In the genomic region with DNA sequence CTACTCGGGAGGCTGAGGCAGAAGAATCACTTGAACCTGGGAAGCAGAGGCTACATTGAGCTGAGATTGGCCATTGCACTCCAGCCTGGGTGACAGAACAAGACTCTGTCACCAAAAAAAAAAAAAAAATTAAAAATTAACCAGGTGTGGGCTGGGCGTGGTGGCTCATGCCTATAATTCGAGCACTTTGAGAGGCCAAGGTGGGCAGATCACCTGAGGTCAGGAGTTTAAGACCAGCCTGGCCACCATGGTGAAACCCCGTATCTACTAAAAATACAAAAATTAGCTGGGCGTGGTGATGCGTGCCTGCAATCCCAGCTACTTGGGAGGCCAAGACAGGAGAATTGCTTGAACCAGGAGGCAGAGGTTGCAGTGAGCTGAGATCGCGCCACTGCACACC, we compare ENCODE assay signal across 1 cellular context.
A peak's percentile ranks its signal among the peaks of the same experiment; 100 is the strongest.
TF ChIP-seq lines count a peak whose summit lies in the region.
"Not testable (repeated sequence)": the region's sequence is repeated elsewhere in the genome, so short reads cannot be mapped to it uniquely, and the experiment has no call there.

No MANE protein-coding gene starts in this region.

TF ChIP-seq in HepG2, 621 proteins besides CTCF, POLR2A, EP300 and RAD21:
- TF ChIP-seq, protein P1, sequence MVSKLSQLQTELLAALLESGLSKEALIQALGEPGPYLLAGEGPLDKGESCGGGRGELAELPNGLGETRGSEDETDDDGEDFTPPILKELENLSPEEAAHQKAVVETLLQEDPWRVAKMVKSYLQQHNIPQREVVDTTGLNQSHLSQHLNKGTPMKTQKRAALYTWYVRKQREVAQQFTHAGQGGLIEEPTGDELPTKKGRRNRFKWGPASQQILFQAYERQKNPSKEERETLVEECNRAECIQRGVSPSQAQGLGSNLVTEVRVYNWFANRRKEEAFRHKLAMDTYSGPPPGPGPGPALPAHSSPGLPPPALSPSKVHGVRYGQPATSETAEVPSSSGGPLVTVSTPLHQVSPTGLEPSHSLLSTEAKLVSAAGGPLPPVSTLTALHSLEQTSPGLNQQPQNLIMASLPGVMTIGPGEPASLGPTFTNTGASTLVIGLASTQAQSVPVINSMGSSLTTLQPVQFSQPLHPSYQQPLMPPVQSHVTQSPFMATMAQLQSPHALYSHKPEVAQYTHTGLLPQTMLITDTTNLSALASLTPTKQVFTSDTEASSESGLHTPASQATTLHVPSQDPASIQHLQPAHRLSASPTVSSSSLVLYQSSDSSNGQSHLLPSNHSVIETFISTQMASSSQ (IDR thresholded peaks at IDR 0.05; ENCODE audit: low read depth): peak; percentile 86
- TF ChIP-seq, protein P1 (CRISPR knock-in tag; IDR thresholded peaks at IDR 0.05; ENCODE audit: borderline replicate concordance): 0 out of 2 replicates have a peak, but pooled peaks have one; percentile 59
- TF ChIP-seq, protein P2, sequence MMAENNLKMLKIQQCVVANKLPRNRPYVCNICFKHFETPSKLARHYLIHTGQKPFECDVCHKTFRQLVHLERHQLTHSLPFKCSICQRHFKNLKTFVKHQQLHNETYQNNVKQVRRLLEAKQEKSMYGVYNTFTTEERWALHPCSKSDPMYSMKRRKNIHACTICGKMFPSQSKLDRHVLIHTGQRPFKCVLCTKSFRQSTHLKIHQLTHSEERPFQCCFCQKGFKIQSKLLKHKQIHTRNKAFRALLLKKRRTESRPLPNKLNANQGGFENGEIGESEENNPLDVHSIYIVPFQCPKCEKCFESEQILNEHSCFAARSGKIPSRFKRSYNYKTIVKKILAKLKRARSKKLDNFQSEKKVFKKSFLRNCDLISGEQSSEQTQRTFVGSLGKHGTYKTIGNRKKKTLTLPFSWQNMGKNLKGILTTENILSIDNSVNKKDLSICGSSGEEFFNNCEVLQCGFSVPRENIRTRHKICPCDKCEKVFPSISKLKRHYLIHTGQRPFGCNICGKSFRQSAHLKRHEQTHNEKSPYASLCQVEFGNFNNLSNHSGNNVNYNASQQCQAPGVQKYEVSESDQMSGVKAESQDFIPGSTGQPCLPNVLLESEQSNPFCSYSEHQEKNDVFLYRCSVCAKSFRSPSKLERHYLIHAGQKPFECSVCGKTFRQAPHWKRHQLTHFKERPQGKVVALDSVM (CRISPR knock-in tag; IDR thresholded peaks at IDR 0.05): peak; percentile 77
- TF ChIP-seq, protein P3, sequence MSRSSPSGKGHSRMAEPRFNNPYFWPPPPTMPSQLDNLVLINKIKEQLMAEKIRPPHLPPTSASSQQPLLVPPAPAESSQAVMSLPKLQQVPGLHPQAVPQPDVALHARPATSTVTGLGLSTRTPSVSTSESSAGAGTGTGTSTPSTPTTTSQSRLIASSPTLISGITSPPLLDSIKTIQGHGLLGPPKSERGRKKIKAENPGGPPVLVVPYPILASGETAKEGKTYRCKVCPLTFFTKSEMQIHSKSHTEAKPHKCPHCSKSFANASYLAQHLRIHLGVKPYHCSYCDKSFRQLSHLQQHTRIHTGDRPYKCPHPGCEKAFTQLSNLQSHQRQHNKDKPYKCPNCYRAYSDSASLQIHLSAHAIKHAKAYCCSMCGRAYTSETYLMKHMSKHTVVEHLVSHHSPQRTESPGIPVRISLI (CRISPR knock-in tag; IDR thresholded peaks at IDR 0.05; ENCODE audit: borderline replicate concordance): peak; percentile 90
- 0 out of 2 replicates have a peak, but pooled peaks have one; percentile 3 for TF ChIP-seq SAP130 (CRISPR knock-in tag; IDR thresholded peaks at IDR 0.05; ENCODE audit: low read depth)
- TF ChIP-seq ZNF772 (CRISPR knock-in tag; IDR thresholded peaks at IDR 0.05): peak; percentile 1; the same call in 1 of the 2 replicates
- TF ChIP-seq RARA (CRISPR knock-in tag; IDR thresholded peaks at IDR 0.05): peak; percentile 81
- peak; percentile 69; the same call in 1 of the 2 replicates for TF ChIP-seq RXRA (CRISPR knock-in tag; IDR thresholded peaks at IDR 0.05)
- TF ChIP-seq, protein P4, sequence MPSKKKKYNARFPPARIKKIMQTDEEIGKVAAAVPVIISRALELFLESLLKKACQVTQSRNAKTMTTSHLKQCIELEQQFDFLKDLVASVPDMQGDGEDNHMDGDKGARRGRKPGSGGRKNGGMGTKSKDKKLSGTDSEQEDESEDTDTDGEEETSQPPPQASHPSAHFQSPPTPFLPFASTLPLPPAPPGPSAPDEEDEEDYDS (CRISPR knock-in tag; IDR thresholded peaks at IDR 0.05): peak; percentile 62; the same call in 1 of the 2 replicates
- TF ChIP-seq, protein P5, sequence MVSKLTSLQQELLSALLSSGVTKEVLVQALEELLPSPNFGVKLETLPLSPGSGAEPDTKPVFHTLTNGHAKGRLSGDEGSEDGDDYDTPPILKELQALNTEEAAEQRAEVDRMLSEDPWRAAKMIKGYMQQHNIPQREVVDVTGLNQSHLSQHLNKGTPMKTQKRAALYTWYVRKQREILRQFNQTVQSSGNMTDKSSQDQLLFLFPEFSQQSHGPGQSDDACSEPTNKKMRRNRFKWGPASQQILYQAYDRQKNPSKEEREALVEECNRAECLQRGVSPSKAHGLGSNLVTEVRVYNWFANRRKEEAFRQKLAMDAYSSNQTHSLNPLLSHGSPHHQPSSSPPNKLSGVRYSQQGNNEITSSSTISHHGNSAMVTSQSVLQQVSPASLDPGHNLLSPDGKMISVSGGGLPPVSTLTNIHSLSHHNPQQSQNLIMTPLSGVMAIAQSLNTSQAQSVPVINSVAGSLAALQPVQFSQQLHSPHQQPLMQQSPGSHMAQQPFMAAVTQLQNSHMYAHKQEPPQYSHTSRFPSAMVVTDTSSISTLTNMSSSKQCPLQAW (CRISPR knock-in tag; IDR thresholded peaks at IDR 0.05): peak; percentile 69
- peak; percentile 13; the same call in 1 of the 2 replicates for TF ChIP-seq KDM5A (IDR thresholded peaks at IDR 0.05; ENCODE audit: borderline replicate concordance, low read length)
- peak; percentile 29 for TF ChIP-seq ZEB1 (IDR thresholded peaks at IDR 0.05; ENCODE audit: insufficient replicate concordance, low read depth)
- TF ChIP-seq MAZ (IDR thresholded peaks at IDR 0.05; ENCODE audit: borderline replicate concordance, low read depth, low read length); NR2F6 (CRISPR knock-in tag; IDR thresholded peaks at IDR 0.05): not testable (repeated sequence)
- TF ChIP-seq MAZ (CRISPR knock-in tag; IDR thresholded peaks at IDR 0.05; ENCODE audit: low read depth): 0 out of 2 replicates have a peak, but pooled peaks have one; percentile 2
- TF ChIP-seq, protein P6, sequence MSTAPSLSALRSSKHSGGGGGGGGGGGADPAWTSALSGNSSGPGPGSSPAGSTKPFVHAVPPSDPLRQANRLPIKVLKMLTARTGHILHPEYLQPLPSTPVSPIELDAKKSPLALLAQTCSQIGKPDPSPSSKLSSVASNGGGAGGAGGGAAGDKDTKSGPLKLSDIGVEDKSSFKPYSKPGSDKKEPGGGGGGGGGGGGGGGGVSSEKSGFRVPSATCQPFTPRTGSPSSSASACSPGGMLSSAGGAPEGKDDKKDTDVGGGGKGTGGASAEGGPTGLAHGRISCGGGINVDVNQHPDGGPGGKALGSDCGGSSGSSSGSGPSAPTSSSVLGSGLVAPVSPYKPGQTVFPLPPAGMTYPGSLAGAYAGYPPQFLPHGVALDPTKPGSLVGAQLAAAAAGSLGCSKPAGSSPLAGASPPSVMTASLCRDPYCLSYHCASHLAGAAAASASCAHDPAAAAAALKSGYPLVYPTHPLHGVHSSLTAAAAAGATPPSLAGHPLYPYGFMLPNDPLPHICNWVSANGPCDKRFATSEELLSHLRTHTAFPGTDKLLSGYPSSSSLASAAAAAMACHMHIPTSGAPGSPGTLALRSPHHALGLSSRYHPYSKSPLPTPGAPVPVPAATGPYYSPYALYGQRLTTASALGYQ (CRISPR knock-in tag; IDR thresholded peaks at IDR 0.05): peak; percentile 37; the same call in 1 of the 2 replicates
- 0 out of 2 replicates have a peak, but pooled peaks have one; percentile 41 for TF ChIP-seq MEIS2 (CRISPR knock-in tag; IDR thresholded peaks at IDR 0.05)
- TF ChIP-seq SP5 (CRISPR knock-in tag; IDR thresholded peaks at IDR 0.05; ENCODE audit: borderline replicate concordance, low read depth): peak; percentile 22; the same call in 1 of the 2 replicates
- TF ChIP-seq RXRB (CRISPR knock-in tag; IDR thresholded peaks at IDR 0.05; ENCODE audit: borderline replicate concordance): peak; percentile 33; the same call in 1 of the 2 replicates
- TF ChIP-seq, protein P7, sequence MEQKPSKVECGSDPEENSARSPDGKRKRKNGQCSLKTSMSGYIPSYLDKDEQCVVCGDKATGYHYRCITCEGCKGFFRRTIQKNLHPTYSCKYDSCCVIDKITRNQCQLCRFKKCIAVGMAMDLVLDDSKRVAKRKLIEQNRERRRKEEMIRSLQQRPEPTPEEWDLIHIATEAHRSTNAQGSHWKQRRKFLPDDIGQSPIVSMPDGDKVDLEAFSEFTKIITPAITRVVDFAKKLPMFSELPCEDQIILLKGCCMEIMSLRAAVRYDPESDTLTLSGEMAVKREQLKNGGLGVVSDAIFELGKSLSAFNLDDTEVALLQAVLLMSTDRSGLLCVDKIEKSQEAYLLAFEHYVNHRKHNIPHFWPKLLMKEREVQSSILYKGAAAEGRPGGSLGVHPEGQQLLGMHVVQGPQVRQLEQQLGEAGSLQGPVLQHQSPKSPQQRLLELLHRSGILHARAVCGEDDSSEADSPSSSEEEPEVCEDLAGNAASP (CRISPR knock-in tag; IDR thresholded peaks at IDR 0.05; ENCODE audit: borderline replicate concordance): peak; percentile 45; the same call in 1 of the 2 replicates
- TF ChIP-seq, protein P8, sequence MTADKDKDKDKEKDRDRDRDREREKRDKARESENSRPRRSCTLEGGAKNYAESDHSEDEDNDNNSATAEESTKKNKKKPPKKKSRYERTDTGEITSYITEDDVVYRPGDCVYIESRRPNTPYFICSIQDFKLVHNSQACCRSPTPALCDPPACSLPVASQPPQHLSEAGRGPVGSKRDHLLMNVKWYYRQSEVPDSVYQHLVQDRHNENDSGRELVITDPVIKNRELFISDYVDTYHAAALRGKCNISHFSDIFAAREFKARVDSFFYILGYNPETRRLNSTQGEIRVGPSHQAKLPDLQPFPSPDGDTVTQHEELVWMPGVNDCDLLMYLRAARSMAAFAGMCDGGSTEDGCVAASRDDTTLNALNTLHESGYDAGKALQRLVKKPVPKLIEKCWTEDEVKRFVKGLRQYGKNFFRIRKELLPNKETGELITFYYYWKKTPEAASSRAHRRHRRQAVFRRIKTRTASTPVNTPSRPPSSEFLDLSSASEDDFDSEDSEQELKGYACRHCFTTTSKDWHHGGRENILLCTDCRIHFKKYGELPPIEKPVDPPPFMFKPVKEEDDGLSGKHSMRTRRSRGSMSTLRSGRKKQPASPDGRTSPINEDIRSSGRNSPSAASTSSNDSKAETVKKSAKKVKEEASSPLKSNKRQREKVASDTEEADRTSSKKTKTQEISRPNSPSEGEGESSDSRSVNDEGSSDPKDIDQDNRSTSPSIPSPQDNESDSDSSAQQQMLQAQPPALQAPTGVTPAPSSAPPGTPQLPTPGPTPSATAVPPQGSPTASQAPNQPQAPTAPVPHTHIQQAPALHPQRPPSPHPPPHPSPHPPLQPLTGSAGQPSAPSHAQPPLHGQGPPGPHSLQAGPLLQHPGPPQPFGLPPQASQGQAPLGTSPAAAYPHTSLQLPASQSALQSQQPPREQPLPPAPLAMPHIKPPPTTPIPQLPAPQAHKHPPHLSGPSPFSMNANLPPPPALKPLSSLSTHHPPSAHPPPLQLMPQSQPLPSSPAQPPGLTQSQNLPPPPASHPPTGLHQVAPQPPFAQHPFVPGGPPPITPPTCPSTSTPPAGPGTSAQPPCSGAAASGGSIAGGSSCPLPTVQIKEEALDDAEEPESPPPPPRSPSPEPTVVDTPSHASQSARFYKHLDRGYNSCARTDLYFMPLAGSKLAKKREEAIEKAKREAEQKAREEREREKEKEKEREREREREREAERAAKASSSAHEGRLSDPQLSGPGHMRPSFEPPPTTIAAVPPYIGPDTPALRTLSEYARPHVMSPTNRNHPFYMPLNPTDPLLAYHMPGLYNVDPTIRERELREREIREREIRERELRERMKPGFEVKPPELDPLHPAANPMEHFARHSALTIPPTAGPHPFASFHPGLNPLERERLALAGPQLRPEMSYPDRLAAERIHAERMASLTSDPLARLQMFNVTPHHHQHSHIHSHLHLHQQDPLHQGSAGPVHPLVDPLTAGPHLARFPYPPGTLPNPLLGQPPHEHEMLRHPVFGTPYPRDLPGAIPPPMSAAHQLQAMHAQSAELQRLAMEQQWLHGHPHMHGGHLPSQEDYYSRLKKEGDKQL (CRISPR knock-in tag; IDR thresholded peaks at IDR 0.05; ENCODE audit: low read depth): 0 out of 2 replicates have a peak, but pooled peaks have one; percentile 16
- TF ChIP-seq NR2F6 (IDR thresholded peaks at IDR 0.05): peak; percentile 73
- 0 out of 2 replicates have a peak, but pooled peaks have one; percentile 18 for TF ChIP-seq ZNF747 (CRISPR knock-in tag; IDR thresholded peaks at IDR 0.05; ENCODE audit: borderline replicate concordance)
- 0 out of 2 replicates have a peak, but pooled peaks have one; percentile 1 for TF ChIP-seq ARID2 (CRISPR knock-in tag; IDR thresholded peaks at IDR 0.05; ENCODE audit: borderline replicate concordance)
- 0 out of 2 replicates have a peak, but pooled peaks have one; percentile 13 for TF ChIP-seq NAIF1 (CRISPR knock-in tag; IDR thresholded peaks at IDR 0.05; ENCODE audit: borderline replicate concordance)
- TF ChIP-seq ZNF746 (CRISPR knock-in tag; IDR thresholded peaks at IDR 0.05): peak; percentile 11; the same call in 1 of the 2 replicates
- 0 out of 2 replicates have a peak, but pooled peaks have one; percentile 7 for TF ChIP-seq ZNF501 (CRISPR knock-in tag; IDR thresholded peaks at IDR 0.05)
